Comparison of ENCODE assay signal across 19 cellular contexts in the genomic region with DNA sequence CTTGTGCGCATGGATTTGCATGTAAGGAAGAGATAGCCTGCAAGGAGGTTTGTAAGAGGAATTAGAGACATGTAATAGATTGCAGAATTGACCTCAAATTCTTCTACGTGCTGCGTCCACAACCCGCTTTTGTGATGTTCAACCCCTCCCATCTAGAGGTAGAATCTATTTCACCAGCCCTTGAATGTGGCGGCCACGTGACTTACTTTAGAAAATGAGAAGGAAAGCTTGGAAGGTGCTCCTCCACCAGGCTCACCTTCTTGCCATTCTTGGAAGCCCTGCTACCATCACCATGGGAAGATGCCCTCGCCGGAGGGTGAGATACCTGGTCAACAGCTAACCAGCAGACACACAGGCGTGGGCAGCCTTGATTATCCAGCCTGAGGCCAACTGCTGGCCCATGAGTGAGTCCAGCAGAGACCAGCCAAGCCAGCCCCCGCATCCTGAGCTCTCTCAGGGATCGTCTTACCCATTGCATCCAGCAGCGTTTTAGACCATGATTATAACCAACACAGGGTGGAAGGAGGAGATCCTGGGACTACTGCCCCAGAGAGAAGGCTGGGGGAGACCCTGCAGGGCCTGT. TPM values are rescaled to one million over a fixed set of nuclear protein-coding genes. Genes with fewer than 3 reads are reported as not detected.
DNase-seq lines count a peak whose midpoint lies in the region; ATAC-seq, FAIRE-seq and TF ChIP-seq lines count a peak whose summit lies in the region.
"Had no signal": no experiment of that assay in that cellular context is flagged by ENCODE, and none has a peak within 500 bp of the region (broad histone marks: within the 10 kb centered on the region; RNA-seq: fewer than 3 reads in every experiment).

No MANE protein-coding gene starts in this region.

- H2AK5ac ChIP-seq in H1 (ENCODE audit: low read depth, low read length) = no peak overlapping the region

- H3K4me1 ChIP-seq in HEK293 (ENCODE audit: control insufficient read depth, insufficient read depth, low read length) = no peaks in the 10 kb centered on the region
- H3K4me1 ChIP-seq in H1 (replicated peaks in 1 of 4; ENCODE audit: control insufficient read depth in 3 of 4, insufficient read depth in 4 of 4, low read length in 3 of 4) = peaks cover 0 to 21% (median 10%) of the 10 kb centered on the region in 4 experiments; a peak in 5 of 7 replicates
- H3K4me1 ChIP-seq in osteoblast (ENCODE audit: insufficient read depth, low read length) = no peaks in the 10 kb centered on the region
- H3K4me1 ChIP-seq: BLaER1, Caco-2 had no signal

- CTCF ChIA-PET in HEK293 (lab: Yijun Ruan, JAX) (interaction anchor here (0.6 to 1.7 kb wide), 3 partner anchors 98 to 287 kb away, joined by 3 to 12 read pairs (median 3); no protein-coding TSS in a partner anchor), H1 (lab: Charles Lee; ENCODE audit: partially characterized antibody) (interaction anchor here (0.8 to 1.0 kb wide), 2 partner anchors 42 to 230 kb away, joined by 3 to 4 read pairs; no protein-coding TSS in a partner anchor)

- POLR2A ChIA-PET in HEK293 (lab: Yijun Ruan, JAX) = no interaction called here
- POLR2A ChIA-PET in H1 (lab: Charles Lee; ENCODE audit: partially characterized antibody) = interaction anchor here (0.7 to 1.1 kb wide), 4 partner anchors 93 to 239 kb away, joined by 3 read pairs; no protein-coding TSS in a partner anchor

- no peak for TF ChIP-seq POLR2A in H1 (IDR thresholded peaks at IDR 0.05; ENCODE audit: control extremely low read depth in 1 of 2, low read depth in 2 of 2, low read length in 2 of 2)

- FAIRE-seq in H1 (lab: Jason Lieb, UNC) = no peak
- FAIRE-seq: G401.6, GM12878, GM19239 had no signal

- ATAC-seq in HG03520 (IDR thresholded peaks at IDR 0.05; ENCODE audit: unreplicated experiment) = no peak
- ATAC-seq: CD8-positive, alpha-beta T cell; GM12878 had no signal

- no peak overlapping the region for H4K5ac ChIP-seq in H1 (ENCODE audit: insufficient read length, low read depth, low read length)

- H2BK120ac ChIP-seq in H1 (replicated peaks; ENCODE audit: low read depth, low read length) = no peak overlapping the region

- H4K91ac ChIP-seq in H1 (replicated peaks; ENCODE audit: insufficient read length, low read length) = no peak overlapping the region

- H4K20me1 ChIP-seq in H1 (replicated peaks in 1 of 2; ENCODE audit: control insufficient read depth in 1 of 2, insufficient read depth in 2 of 2, low read length in 2 of 2) (no peaks in the 10 kb centered on the region), osteoblast (ENCODE audit: insufficient read depth, low read length) (no peaks in the 10 kb centered on the region)
- H4K20me1 ChIP-seq: BLaER1 had no signal

- no peak overlapping the region for H3K27ac ChIP-seq in HEK293 (ENCODE audit: extremely low read depth, low read depth, low read length)
- no peak overlapping the region for H3K27ac ChIP-seq in H1 (ENCODE audit: low read depth, low read length)
- no peak overlapping the region for H3K27ac ChIP-seq in osteoblast (ENCODE audit: low read depth, low read length)
- H3K27ac ChIP-seq: BLaER1, C4-2B had no signal

- H3K79me2 ChIP-seq in H1 (ENCODE audit: control insufficient read depth in 1 of 2, insufficient read depth in 2 of 2, low read length in 2 of 2) = no peaks in the 10 kb centered on the region
- no peaks in the 10 kb centered on the region for H3K79me2 ChIP-seq in osteoblast (ENCODE audit: insufficient read depth, low read length)

- no peaks in the 10 kb centered on the region for H3K23me2 ChIP-seq in H1 (ENCODE audit: low read depth, low read length)

- no peak overlapping the region for H4K8ac ChIP-seq in H1 (ENCODE audit: extremely low read depth, insufficient read depth, low read length)

- H3K36me3 ChIP-seq in HEK293 (ENCODE audit: control insufficient read depth in 2 of 2, insufficient read depth in 1 of 2, low read length in 2 of 2) (no peaks in the 10 kb centered on the region), H1 (ENCODE audit: control insufficient read depth in 2 of 4, insufficient read depth in 4 of 4, low read length in 3 of 4) (no peaks in the 10 kb centered on the region), osteoblast (ENCODE audit: insufficient read depth, low read length) (no peaks in the 10 kb centered on the region)
- H3K36me3 ChIP-seq: BLaER1 had no signal

- H3K4me3 ChIP-seq in HEK293 (ENCODE audit: low read depth, low read length) = no peak overlapping the region
- no peak overlapping the region for H3K4me3 ChIP-seq in H1 (ENCODE audit: extremely low read depth in 1 of 4, insufficient read depth in 2 of 4, low read depth in 3 of 4, low read length in 4 of 4)
- no peak overlapping the region for H3K4me3 ChIP-seq in osteoblast (ENCODE audit: insufficient read depth, low read length)
- H3K4me3 ChIP-seq: BLaER1, GM12878 had no signal

- H2BK20ac ChIP-seq in H1 (ENCODE audit: low read length) = no peak overlapping the region

- H3K79me1 ChIP-seq in H1 (ENCODE audit: low read depth, low read length) = no peaks in the 10 kb centered on the region

- H3K9me3 ChIP-seq in HEK293 (ENCODE audit: control insufficient read depth, insufficient read depth, low read depth, low read length) = no peaks in the 10 kb centered on the region
- H3K9me3 ChIP-seq in H1 (ENCODE audit: insufficient read depth in 2 of 2, low read depth in 1 of 2, low read length in 1 of 2) = no peaks in the 10 kb centered on the region
- H3K9me3 ChIP-seq in osteoblast (ENCODE audit: low read depth, low read length) = no peaks in the 10 kb centered on the region
- H3K9me3 ChIP-seq: BLaER1, Caco-2 had no signal

- no peak overlapping the region for H3K4ac ChIP-seq in H1 (replicated peaks; ENCODE audit: insufficient read length, low read depth, low read length)

- TF ChIP-seq CTCF in HEK293 (tag by site-specific recombination; IDR thresholded peaks at IDR 0.05) (no peak), H1 (IDR thresholded peaks at IDR 0.05; ENCODE audit: control extremely low read depth in 1 of 3, insufficient read depth in 1 of 3, low read depth in 1 of 3, low read length in 3 of 3) (no peak), osteoblast (IDR thresholded peaks at IDR 0.05; ENCODE audit: extremely low read depth, low read depth, low read length) (no peak)

- H2AFZ ChIP-seq in H1 (ENCODE audit: low read length) (0 out of 2 replicates have a peak overlapping the region, but pooled peaks have one; percentile 51), osteoblast (ENCODE audit: low read length) (no peak overlapping the region)

- H3K27me3 ChIP-seq in H1 (replicated peaks in 1 of 4; ENCODE audit: control insufficient read depth in 3 of 4, extremely low read depth in 1 of 4, insufficient read depth in 3 of 4, low read length in 3 of 4) = no peaks in the 10 kb centered on the region
- H3K27me3 ChIP-seq in osteoblast (ENCODE audit: insufficient read depth, low read length) = peaks cover 23% of the 10 kb centered on the region
- H3K27me3 ChIP-seq: BLaER1 had no signal

- DNase-seq in H1 (ENCODE audit: low read depth in 1 of 2, low spot score in 2 of 2) (no peak), osteoblast (ENCODE audit: insufficient read length, low spot score, missing footprints) (peak; percentile 71), SHP77 (lab: John Stamatoyannopoulos, UW) (no peak), superior temporal gyrus (ENCODE audit: extremely low spot score) (no peak)
- DNase-seq: Caco-2; CD4-positive, CD25-positive, alpha-beta regulatory T cell; CD8-positive, alpha-beta T cell; DMS153; DND-41; GOT3; H7; HCEC 1CT had no signal

- no peak overlapping the region for H2BK12ac ChIP-seq in H1 (ENCODE audit: low read depth, low read length)

- WGBS in H1 (ENCODE audit: extremely low coverage in 1 of 2, insufficient coverage in 1 of 2, insufficient read length in 1 of 2, insufficient replicate concordance in 2 of 2, low coverage in 1 of 2, low lambda C conversion rate in 2 of 2, missing lambda C conversion rate in 1 of 2), 2 experiments = 82% methylated on average over 12 of the region's 12 CpGs; no CpG with 5 or more reads in 1 of the 2 experiments

- no peak for TF ChIP-seq RAD21 in H1 (IDR thresholded peaks at IDR 0.05 in 1 of 2, conservative IDR thresholded peaks at IDR 0.05 in 1 of 2; ENCODE audit: low read depth in 2 of 2, low read length in 2 of 2)

- H2BK5ac ChIP-seq in H1 (ENCODE audit: low read depth, low read length) = no peak overlapping the region

- H3K9ac ChIP-seq in H1 (replicated peaks in 1 of 4; ENCODE audit: extremely low read depth in 1 of 4, low read depth in 3 of 4, low read length in 3 of 4) = no peak overlapping the region
- H3K9ac ChIP-seq: BLaER1 had no signal

- no peak overlapping the region for H3K56ac ChIP-seq in H1 (replicated peaks; ENCODE audit: insufficient read length, low read depth, low read length)

- no peak for TF ChIP-seq EP300 in H1 (IDR thresholded peaks at IDR 0.05; ENCODE audit: borderline replicate concordance in 1 of 2, low read depth in 2 of 2, low read length in 2 of 2)

- H3K14ac ChIP-seq in H1 (ENCODE audit: insufficient read length) = no peak overlapping the region

- no peak overlapping the region for H3K23ac ChIP-seq in H1 (ENCODE audit: insufficient read length)

- H3K4me2 ChIP-seq in H1 (ENCODE audit: insufficient read depth in 1 of 2, low read depth in 2 of 2, low read length in 2 of 2) (no peak overlapping the region), osteoblast (ENCODE audit: insufficient read depth, low read length) (no peak overlapping the region)
- H3K4me2 ChIP-seq: BLaER1 had no signal

- H3K18ac ChIP-seq in H1 (ENCODE audit: extremely low read depth, low read length) = no peak overlapping the region

- 0 out of 2 replicates have a peak overlapping the region, but pooled peaks have one; percentile 36 for H2BK15ac ChIP-seq in H1 (ENCODE audit: low read length)

TF ChIP-seq in HEK293, 187 proteins besides CTCF, POLR2A, EP300 and RAD21 (continues in another document):
- peak; percentile 49 for TF ChIP-seq EGR2 (tag by site-specific recombination; IDR thresholded peaks at IDR 0.05; ENCODE audit: low read depth)
- TF ChIP-seq YY1 (tag by site-specific recombination; IDR thresholded peaks at IDR 0.05) = no peak
- TF ChIP-seq ZNF311 (tag by site-specific recombination; IDR thresholded peaks at IDR 0.05; ENCODE audit: borderline replicate concordance) = no peak

TF ChIP-seq in H1, 55 proteins besides CTCF, POLR2A, EP300 and RAD21 (continues in another document):
- TF ChIP-seq SUZ12 (IDR thresholded peaks at IDR 0.05; ENCODE audit: low read length) (no peak), BACH1 (IDR thresholded peaks at IDR 0.05; ENCODE audit: low read length) (no peak)

RNA-seq across cellular contexts. Expression of a gene that starts 7.6 kb away (rescaled TPM):
- 84.1 and 86.4 TPM in 2 replicates for total RNA-seq in H1 (2021; fragmentation: NEBNext Ultra II Directional; extraction: Animal tissue kit (Norgen Biotek cat#: 25700))
- polyA plus RNA-seq in H1 (2011; rRNA removed) = 178 and 195 TPM in 2 replicates
- polyA plus RNA-seq in H1 (2011; cell fraction: cytosol; rRNA removed) = 144 TPM
- 128 TPM for polyA plus RNA-seq in H1 (2011; cell fraction: nucleus; rRNA removed)
- polyA plus RNA-seq in H1 (2012, experiment 1 of 2) = 82.7 to 110 TPM (median 107 TPM) in 4 replicates
- polyA plus RNA-seq in H1 (2012, experiment 2 of 2) = 153 TPM
- 63.2 TPM for polyA plus RNA-seq in H1 (2013, experiment 1 of 2)
- polyA plus RNA-seq in H1 (2013, experiment 2 of 2) = 57.0 TPM
- polyA minus RNA-seq in H1 (2011; rRNA and poly(A)+ RNA removed) = 84.8 and 107 TPM in 2 replicates
- polyA minus RNA-seq in H1 (2011; cell fraction: cytosol; rRNA and poly(A)+ RNA removed) = 51.7 TPM
- 37.1 TPM for polyA minus RNA-seq in H1 (2011; cell fraction: nucleus; rRNA and poly(A)+ RNA removed)
- 82.8 and 87.9 TPM in 2 replicates for total RNA-seq in osteoblast
